8 cellular contexts compared by ENCODE assay signal in the genomic region with DNA sequence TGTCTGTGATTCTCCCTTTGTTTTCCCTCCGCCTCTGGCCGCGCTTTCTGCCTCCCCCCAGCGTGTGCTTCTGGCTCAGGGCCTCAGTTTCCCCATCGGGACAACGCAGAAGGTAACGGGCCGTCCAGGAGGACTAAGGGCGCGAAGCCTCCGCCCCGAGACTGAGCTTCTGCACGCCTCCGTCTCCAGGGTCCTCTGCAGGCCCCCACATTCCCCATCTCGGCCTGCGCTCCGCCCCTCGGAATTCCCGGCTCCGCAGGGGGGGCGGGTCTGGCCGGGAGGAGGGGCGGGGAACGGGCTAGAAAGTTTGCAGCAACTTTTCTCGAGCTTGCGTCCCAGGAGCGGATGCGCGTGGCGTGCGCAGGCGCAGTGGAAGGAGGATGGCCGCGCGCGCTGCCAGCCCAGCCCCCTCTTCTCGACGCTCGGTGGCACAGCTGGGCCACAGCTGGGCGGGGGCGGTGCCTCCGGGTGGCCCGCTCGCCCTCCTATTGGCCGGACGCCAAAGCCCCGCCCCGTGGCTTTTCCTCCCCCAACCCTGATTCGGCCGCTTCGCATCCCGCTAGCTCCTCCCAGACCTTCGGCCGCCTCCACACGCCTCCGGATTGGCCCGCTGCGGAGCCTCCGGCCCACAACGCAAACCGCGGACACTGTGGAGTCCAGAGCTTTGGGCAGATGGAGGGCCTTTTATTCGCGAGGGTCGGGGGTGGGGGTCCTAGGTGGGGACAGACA. TPM values are rescaled to one million over a fixed set of nuclear protein-coding genes. Genes with fewer than 3 reads are reported as not detected.
DNase-seq lines count a peak whose midpoint lies in the region; ATAC-seq, FAIRE-seq and TF ChIP-seq lines count a peak whose summit lies in the region.

A gene (minus strand): TSS at position 199 of the 729 bp plus-strand sequence. CDS start 408 bp downstream, outside the sequence.

- DNase-seq in A549 (ENCODE audit: low read depth in 1 of 2, low spot score in 1 of 2) (peak; percentile 98 to 100), NCI-H2171 (lab: John Stamatoyannopoulos, UW) (peak; percentile 94), bronchial epithelial cell (ENCODE audit: low read depth) (peak; percentile 89), immature natural killer cell (peak; percentile 96 to 98 (median 97)), smooth muscle cell of the brain vasculature (ENCODE audit: low read depth, low spot score) (peak; percentile 94)

- peak; percentile 46 to 79 for ATAC-seq in A549
- ATAC-seq in GM18861 (IDR thresholded peaks at IDR 0.05; ENCODE audit: unreplicated experiment), result peak; percentile 44
- peak; percentile 36 for ATAC-seq in HG03095 (IDR thresholded peaks at IDR 0.05; ENCODE audit: unreplicated experiment)

- no peaks in the 10 kb centered on the region for H3K27me3 ChIP-seq in bronchial epithelial cell (ENCODE audit: control insufficient read depth, insufficient read depth, low read length)

- 2% methylated on average over 38 of the region's 65 CpGs for WGBS in A549 (ENCODE audit: missing lambda C conversion rate)

- H3K4me1 Mint-ChIP-seq in immature natural killer cell, result peaks cover 9 to 14% of the 10 kb centered on the region in 2 donors

- peak within 1 kb of the TSS; percentile 86 to 92 (median 88) for H3K27ac Mint-ChIP-seq in immature natural killer cell

- H3K4me1 ChIP-seq in A549, result peaks cover 18% of the 10 kb centered on the region

- H3K4me3 ChIP-seq in A549 (peak within 1 kb of the TSS; percentile 78), WI38 (ENCODE audit: low read depth, low read length) (peak within 1 kb of the TSS; percentile 71), bronchial epithelial cell (ENCODE audit: low read depth, low read length) (peak within 1 kb of the TSS; percentile 88)

- H3K9me3 Mint-ChIP-seq in immature natural killer cell, result no peaks in the 10 kb centered on the region

- 0 out of 5 replicates have a peak, but pooled peaks of 1 of the 2 experiments have one; percentile 12 for TF ChIP-seq RAD21 in A549 (conservative IDR thresholded peaks at IDR 0.05 in 1 of 2, IDR thresholded peaks at IDR 0.05 in 1 of 2)

- peak; percentile 86 for FAIRE-seq in A549 (lab: Jason Lieb, UNC)
- no peak for FAIRE-seq in bronchial epithelial cell (lab: Jason Lieb, UNC)

- peak within 1 kb of the TSS; percentile 93 to 99 for H3K27ac ChIP-seq in A549

- no peaks in the 10 kb centered on the region for H3K9me3 ChIP-seq in A549

- TF ChIP-seq CTCF in A549 (IDR thresholded peaks at IDR 0.05) (no peak), WI38 (IDR thresholded peaks at IDR 0.05; ENCODE audit: low read depth, low read length) (no peak), bronchial epithelial cell (IDR thresholded peaks at IDR 0.05; ENCODE audit: insufficient read depth, low read length, severe bottlenecking) (no peak)

- H3K36me3 ChIP-seq in bronchial epithelial cell (ENCODE audit: control insufficient read depth, insufficient read depth, low read length), result no peaks in the 10 kb centered on the region

- H3K27me3 Mint-ChIP-seq in immature natural killer cell (ENCODE audit: low read depth in 3 of 3), result peaks cover 4 to 15% (median 12%) of the 10 kb centered on the region in 3 donors

- peak; percentile 96 for TF ChIP-seq POLR2A in A549 (IDR thresholded peaks at IDR 0.05; ENCODE audit: low read length)

- peak in 1 of 2 experiments; percentile 41; a peak in 1 of 5 replicates for TF ChIP-seq EP300 in A549 (IDR thresholded peaks at IDR 0.05)

- H3K4me3 Mint-ChIP-seq in immature natural killer cell, result peak within 1 kb of the TSS; percentile 86 to 91 (median 88)

- POLR2A ChIA-PET in A549 (lab: Yijun Ruan, JAX), result interaction anchor here (0.5 to 4.5 kb wide), 29 partner anchors 8 to 663 kb away, joined by 3 to 68 read pairs (median 5); a partner anchor contains a TSS

- H3K4me2 ChIP-seq in A549, result peak within 1 kb of the TSS; percentile 86

- CTCF ChIA-PET in A549 (lab: Yijun Ruan, JAX), result interaction anchor here (0.6 to 74.3 kb wide), 29 partner anchors 13 to 1117 kb away, joined by 3 to 2204 read pairs (median 7); a partner anchor contains a TSS

- H3K36me3 Mint-ChIP-seq in immature natural killer cell, result no peaks in the 10 kb centered on the region

TF ChIP-seq in A549, 52 proteins besides CTCF, POLR2A, EP300 and RAD21 (continues in another document):
- TF ChIP-seq, protein P1, sequence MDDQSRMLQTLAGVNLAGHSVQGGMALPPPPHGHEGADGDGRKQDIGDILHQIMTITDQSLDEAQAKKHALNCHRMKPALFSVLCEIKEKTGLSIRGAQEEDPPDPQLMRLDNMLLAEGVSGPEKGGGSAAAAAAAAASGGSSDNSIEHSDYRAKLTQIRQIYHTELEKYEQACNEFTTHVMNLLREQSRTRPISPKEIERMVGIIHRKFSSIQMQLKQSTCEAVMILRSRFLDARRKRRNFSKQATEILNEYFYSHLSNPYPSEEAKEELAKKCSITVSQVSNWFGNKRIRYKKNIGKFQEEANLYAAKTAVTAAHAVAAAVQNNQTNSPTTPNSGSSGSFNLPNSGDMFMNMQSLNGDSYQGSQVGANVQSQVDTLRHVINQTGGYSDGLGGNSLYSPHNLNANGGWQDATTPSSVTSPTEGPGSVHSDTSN (IDR thresholded peaks at IDR 0.05), result peak; percentile 99
- no peak for TF ChIP-seq EHMT2 (IDR thresholded peaks at IDR 0.05; ENCODE audit: low read depth)
- TF ChIP-seq RFX5 (IDR thresholded peaks at IDR 0.05), result peak; percentile 72
- TF ChIP-seq FOXS1 (CRISPR knock-in tag; IDR thresholded peaks at IDR 0.05), result 0 out of 2 replicates have a peak, but pooled peaks have one; percentile 40
- TF ChIP-seq, protein P2, sequence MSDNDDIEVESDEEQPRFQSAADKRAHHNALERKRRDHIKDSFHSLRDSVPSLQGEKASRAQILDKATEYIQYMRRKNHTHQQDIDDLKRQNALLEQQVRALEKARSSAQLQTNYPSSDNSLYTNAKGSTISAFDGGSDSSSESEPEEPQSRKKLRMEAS (IDR thresholded peaks at IDR 0.05), result peak; percentile 93
- TF ChIP-seq EHF (CRISPR knock-in tag; IDR thresholded peaks at IDR 0.05), result peak; percentile 28; the same call in 1 of the 2 replicates
- TF ChIP-seq, protein P3, sequence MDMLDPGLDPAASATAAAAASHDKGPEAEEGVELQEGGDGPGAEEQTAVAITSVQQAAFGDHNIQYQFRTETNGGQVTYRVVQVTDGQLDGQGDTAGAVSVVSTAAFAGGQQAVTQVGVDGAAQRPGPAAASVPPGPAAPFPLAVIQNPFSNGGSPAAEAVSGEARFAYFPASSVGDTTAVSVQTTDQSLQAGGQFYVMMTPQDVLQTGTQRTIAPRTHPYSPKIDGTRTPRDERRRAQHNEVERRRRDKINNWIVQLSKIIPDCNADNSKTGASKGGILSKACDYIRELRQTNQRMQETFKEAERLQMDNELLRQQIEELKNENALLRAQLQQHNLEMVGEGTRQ (IDR thresholded peaks at IDR 0.05), result 0 out of 2 replicates have a peak, but pooled peaks have one; percentile 26
- TF ChIP-seq, protein P4, sequence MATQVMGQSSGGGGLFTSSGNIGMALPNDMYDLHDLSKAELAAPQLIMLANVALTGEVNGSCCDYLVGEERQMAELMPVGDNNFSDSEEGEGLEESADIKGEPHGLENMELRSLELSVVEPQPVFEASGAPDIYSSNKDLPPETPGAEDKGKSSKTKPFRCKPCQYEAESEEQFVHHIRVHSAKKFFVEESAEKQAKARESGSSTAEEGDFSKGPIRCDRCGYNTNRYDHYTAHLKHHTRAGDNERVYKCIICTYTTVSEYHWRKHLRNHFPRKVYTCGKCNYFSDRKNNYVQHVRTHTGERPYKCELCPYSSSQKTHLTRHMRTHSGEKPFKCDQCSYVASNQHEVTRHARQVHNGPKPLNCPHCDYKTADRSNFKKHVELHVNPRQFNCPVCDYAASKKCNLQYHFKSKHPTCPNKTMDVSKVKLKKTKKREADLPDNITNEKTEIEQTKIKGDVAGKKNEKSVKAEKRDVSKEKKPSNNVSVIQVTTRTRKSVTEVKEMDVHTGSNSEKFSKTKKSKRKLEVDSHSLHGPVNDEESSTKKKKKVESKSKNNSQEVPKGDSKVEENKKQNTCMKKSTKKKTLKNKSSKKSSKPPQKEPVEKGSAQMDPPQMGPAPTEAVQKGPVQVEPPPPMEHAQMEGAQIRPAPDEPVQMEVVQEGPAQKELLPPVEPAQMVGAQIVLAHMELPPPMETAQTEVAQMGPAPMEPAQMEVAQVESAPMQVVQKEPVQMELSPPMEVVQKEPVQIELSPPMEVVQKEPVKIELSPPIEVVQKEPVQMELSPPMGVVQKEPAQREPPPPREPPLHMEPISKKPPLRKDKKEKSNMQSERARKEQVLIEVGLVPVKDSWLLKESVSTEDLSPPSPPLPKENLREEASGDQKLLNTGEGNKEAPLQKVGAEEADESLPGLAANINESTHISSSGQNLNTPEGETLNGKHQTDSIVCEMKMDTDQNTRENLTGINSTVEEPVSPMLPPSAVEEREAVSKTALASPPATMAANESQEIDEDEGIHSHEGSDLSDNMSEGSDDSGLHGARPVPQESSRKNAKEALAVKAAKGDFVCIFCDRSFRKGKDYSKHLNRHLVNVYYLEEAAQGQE (IDR thresholded peaks at IDR 0.05), result no peak; the same call in 1 of the 2 replicates
- peak; percentile 90 for TF ChIP-seq HOXA7 (CRISPR knock-in tag; IDR thresholded peaks at IDR 0.05)
- TF ChIP-seq TP53 (CRISPR knock-in tag; IDR thresholded peaks at IDR 0.05), result peak; percentile 94
- TF ChIP-seq MAZ (IDR thresholded peaks at IDR 0.05; ENCODE audit: borderline replicate concordance, low read depth, low read length), result peak; percentile 86; the same call in 1 of the 2 replicates
- 0 out of 2 replicates have a peak, but pooled peaks have one; percentile 64 for TF ChIP-seq RARB (CRISPR knock-in tag; IDR thresholded peaks at IDR 0.05)
- no peak for TF ChIP-seq HOXB13 (CRISPR knock-in tag; IDR thresholded peaks at IDR 0.05; ENCODE audit: low read depth)
- TF ChIP-seq SREBF2 (IDR thresholded peaks at IDR 0.05), result no peak
- peak; percentile 71 for TF ChIP-seq GATA3 (IDR thresholded peaks at IDR 0.05; ENCODE audit: borderline replicate concordance)
- TF ChIP-seq CEBPB (IDR thresholded peaks at IDR 0.05), result 0 out of 4 replicates have a peak, but pooled peaks of 1 of the 2 experiments have one; percentile 28
- peak; percentile 34; the same call in 1 of the 2 replicates for TF ChIP-seq MYC (IDR thresholded peaks at IDR 0.05; ENCODE audit: borderline replicate concordance, low read length)

RNA-seq across cellular contexts. Expression of the gene that starts here (rescaled TPM):
- 8.9 and 10.0 TPM in 2 replicates for polyA plus RNA-seq in A549 (2011; rRNA removed)
- 19.5 and 28.5 TPM in 2 replicates for polyA plus RNA-seq in A549 (2012; cell fraction: cytosol; rRNA removed)
- polyA plus RNA-seq in A549 (2012; cell fraction: nucleus; rRNA removed), result 52.4 and 77.1 TPM in 2 replicates
- polyA plus RNA-seq in A549 (2017; fragmentation: RNase III; extraction: RNeasy Plus Mini Kit Qiagen cat#74134 plus additional on column Dnase treatment), result 19.6 to 24.7 TPM (median 24.7 TPM) in 3 replicates
- polyA minus RNA-seq in A549 (2011; rRNA and poly(A)+ RNA removed), result 7.9 and 11.3 TPM in 2 replicates
- 1.7 and 2.1 TPM in 2 replicates for total RNA-seq in bronchial epithelial cell
- polyA plus RNA-seq in immature natural killer cell, result under 1 TPM in 2 of 3 donors, not detected in 1; 0.10 to 0.35 TPM

Comparison
In these comparisons a context has a peak if more than half of its experiments do, and no peak if none do; other contexts are left out.
1. Peak in every context shown above with its lines: DNase-seq, ATAC-seq, H3K4me3 ChIP-seq and H3K27ac ChIP-seq.
2. RNA of the gene that starts here (polyA plus RNA-seq): 8.9 to 77.1 TPM in A549; 0.10 to 0.35 TPM in immature natural killer cell; every median in the first group is over 4 times any median in the second.
3. Peak in DNase-seq in immature natural killer cell; RNA of the gene not detected or under 1 TPM.